Comparison of ENCODE assay signal across 23 cellular contexts in genomic region chr17:81138083-81138482, GRCh38. TPM values are rescaled to one million over a fixed set of nuclear protein-coding genes. Genes with fewer than 3 reads are reported as not detected.
A peak's percentile ranks its signal among the peaks of the same experiment; 100 is the strongest.
DNase-seq lines count a peak whose midpoint lies in the region; ATAC-seq, FAIRE-seq and TF ChIP-seq lines count a peak whose summit lies in the region.
"Had no signal": no experiment of that assay in that cellular context is flagged by ENCODE, and none has a peak within 500 bp of the region (broad histone marks: within the 10 kb centered on the region; RNA-seq: fewer than 3 reads in every experiment).

No MANE protein-coding gene starts in this region.

- H3K4me3 ChIP-seq in endothelial cell of umbilical vein (replicated peaks in 1 of 3; ENCODE audit: insufficient read depth in 1 of 3, low read depth in 1 of 3, low read length in 3 of 3), result no peak overlapping the region
- H3K4me3 ChIP-seq: BLaER1 had no signal

- POLR2A ChIA-PET in endothelial cell of umbilical vein (lab: Charles Lee), result no interaction called here

- peaks cover 0 to 7% (median 0%) of the 10 kb centered on the region in 3 experiments; a peak in 3 of 7 replicates for H3K36me3 Mint-ChIP-seq in H9 (ENCODE audit: insufficient read depth in 1 of 3, low read depth in 3 of 3)
- H3K36me3 Mint-ChIP-seq in T-helper 17 cell (ENCODE audit: low read depth), result no peaks in the 10 kb centered on the region

- H4K5ac ChIP-seq in H9 (ENCODE audit: insufficient read length, low read depth, low read length), result peak overlapping the region; percentile 13

- CTCF ChIA-PET in endothelial cell of umbilical vein (lab: Charles Lee), result no interaction called here

- H3K23ac ChIP-seq in H9 (ENCODE audit: insufficient read length, low read depth, low read length), result no peak overlapping the region

- H3K27me3 Mint-ChIP-seq in H9 (ENCODE audit: low read depth) (peaks cover 1% of the 10 kb centered on the region; the same call in 1 of the 2 replicates), T-helper 17 cell (no peaks in the 10 kb centered on the region)
- H3K27me3 Mint-ChIP-seq: CD4-positive, alpha-beta T cell had no signal

- H3K4me3 Mint-ChIP-seq in H9, result peak overlapping the region in 1 of 2 experiments; percentile 55; a peak in 2 of 5 replicates
- no peak overlapping the region for H3K4me3 Mint-ChIP-seq in T-helper 17 cell
- H3K4me3 Mint-ChIP-seq: CD4-positive, alpha-beta T cell had no signal

- H3T11ph ChIP-seq in H9 (ENCODE audit: low read length), result no peak overlapping the region

- TF ChIP-seq CTCF in H9 (conservative IDR thresholded peaks at IDR 0.05) (no peak), endothelial cell of umbilical vein (IDR thresholded peaks at IDR 0.05; ENCODE audit: extremely low read depth in 1 of 2, insufficient read depth in 1 of 2, low read depth in 1 of 2, low read length in 2 of 2) (no peak)

- H3K4ac ChIP-seq in H9 (ENCODE audit: low read depth, low read length), result no peak overlapping the region

- intact Hi-C loops in endothelial cell of umbilical vein (cut with micrococcal nuclease), result no loop called here

- no peaks in the 10 kb centered on the region for H3K23me2 ChIP-seq in H9 (ENCODE audit: insufficient read length, low read depth, low read length, poor library complexity, severe bottlenecking)

- no peak overlapping the region for H3K27ac ChIP-seq in H9 (ENCODE audit: insufficient read length, low read depth, low read length)
- no peak overlapping the region for H3K27ac ChIP-seq in endothelial cell of umbilical vein (ENCODE audit: insufficient read depth, low read depth, low read length)
- H3K27ac ChIP-seq: BLaER1, KMS-11 had no signal

- H2AK5ac ChIP-seq in H9 (ENCODE audit: insufficient read length, low read length), result no peak overlapping the region

- H3K9me3 Mint-ChIP-seq in H9, result peaks cover 15 to 17% of the 10 kb centered on the region in 2 experiments
- H3K9me3 Mint-ChIP-seq: CD4-positive, alpha-beta T cell had no signal

- H3K4me1 ChIP-seq in H9 (ENCODE audit: insufficient read depth, low read length), result no peaks in the 10 kb centered on the region
- H3K4me1 ChIP-seq in endothelial cell of umbilical vein (ENCODE audit: control insufficient read depth, extremely low read depth, insufficient read depth, low read length), result no peaks in the 10 kb centered on the region

- no peaks in the 10 kb centered on the region for H3K9me1 ChIP-seq in endothelial cell of umbilical vein (replicated peaks; ENCODE audit: control insufficient read depth, extremely low read depth, insufficient read depth, low read length)

- H4K91ac ChIP-seq in H9 (ENCODE audit: insufficient read length, low read depth, low read length), result no peak overlapping the region

- H3K9ac ChIP-seq in H9 (ENCODE audit: extremely low read depth, insufficient read length, low read length) (no peak overlapping the region), endothelial cell of umbilical vein (replicated peaks; ENCODE audit: extremely low read depth, insufficient read depth, low read length) (no peak overlapping the region)
- H3K9ac ChIP-seq: BLaER1, KMS-11, SK-N-SH had no signal

- WGBS in H9 (ENCODE audit: extremely low coverage, insufficient read length, low lambda C conversion rate), result no CpG with 5 or more reads among the region's 15 CpGs

- H4K8ac ChIP-seq in H9 (replicated peaks; ENCODE audit: insufficient read length, low read depth, low read length), result peak overlapping the region; percentile 16

- no peak for TF ChIP-seq POLR2A in endothelial cell of umbilical vein (IDR thresholded peaks at IDR 0.05; ENCODE audit: low read depth, low read length)
- TF ChIP-seq POLR2A in erythroblast (IDR thresholded peaks at IDR 0.05; ENCODE audit: low read length), result no peak

- H3K27ac Mint-ChIP-seq in H9 (peak overlapping the region in 1 of 3 experiments; percentile 14; a peak in 2 of 7 replicates), T-helper 17 cell (peak overlapping the region; percentile 41)
- H3K27ac Mint-ChIP-seq: CD4-positive, alpha-beta T cell had no signal

- H2AFZ ChIP-seq in H9 (ENCODE audit: low read length), result no peak overlapping the region
- H2AFZ ChIP-seq in endothelial cell of umbilical vein (ENCODE audit: low read depth, low read length), result no peak overlapping the region

- DNase-seq in H9, result no peak
- DNase-seq in T-helper 17 cell, result no peak
- DNase-seq in endothelial cell of umbilical vein (ENCODE audit: low read depth, low spot score), result no peak
- no peak for DNase-seq in urothelium cell line (ENCODE audit: low spot score)
- no peak for DNase-seq in erythroblast (lab: John Stamatoyannopoulos, UW)
- DNase-seq in NCI-H748 treated with DMSO at 0.1 percent for 48 hours (lab: John Stamatoyannopoulos, UW), result no peak
- DNase-seq: CD4-positive, alpha-beta T cell; COR-L47; DMS 273 treated with DMSO at 0.1 percent for 48 hours; DMS79 treated with DMSO at 0.1 percent for 48 hours; GOT3; NCI-H1092 treated with DMSO at 0.1 percent for 48 hours; NCI-H1436 treated with DMSO at 0.1 percent for 48 hours; NCI-H2029; NCI-H2227 treated with DMSO at 0.1 percent for 48 hours; NCI-H510A; SIG-M5; SK-N-SH had no signal

- no peak overlapping the region for H2BK20ac ChIP-seq in H9 (ENCODE audit: low read depth, low read length, poor library complexity, severe bottlenecking)

- H2BK120ac ChIP-seq in H9 (ENCODE audit: low read depth, low read length, poor library complexity, severe bottlenecking), result no peak overlapping the region

- H3K27me3 ChIP-seq in H9 (ENCODE audit: insufficient read depth, low read length), result no peaks in the 10 kb centered on the region
- no peaks in the 10 kb centered on the region for H3K27me3 ChIP-seq in endothelial cell of umbilical vein (ENCODE audit: control insufficient read depth in 2 of 2, insufficient read depth in 2 of 2, low read length in 2 of 2)
- H3K27me3 ChIP-seq: BLaER1 had no signal

- dilution Hi-C loops in endothelial cell of umbilical vein (cut with MboI; ENCODE audit: extremely low pct_ligation_motif_present, low sequenced_read_pairs), result no loop called here

- no peak overlapping the region for H2BK5ac ChIP-seq in H9 (ENCODE audit: insufficient read length, low read length)

- no peak overlapping the region for H3K56ac ChIP-seq in H9 (ENCODE audit: insufficient read length, low read depth, low read length)

- H4K20me1 ChIP-seq in H9 (ENCODE audit: control insufficient read depth, insufficient read depth, insufficient read length), result no peaks in the 10 kb centered on the region
- H4K20me1 ChIP-seq in endothelial cell of umbilical vein (replicated peaks; ENCODE audit: control insufficient read depth, extremely low read depth, insufficient read depth, low read length), result no peaks in the 10 kb centered on the region

- no peaks in the 10 kb centered on the region for H3K79me1 ChIP-seq in H9 (ENCODE audit: insufficient read depth, low read depth, low read length, poor library complexity, severe bottlenecking)

- H2BK12ac ChIP-seq in H9 (ENCODE audit: insufficient read length, low read depth, low read length), result no peak overlapping the region

- no peak overlapping the region for H2BK15ac ChIP-seq in H9 (ENCODE audit: low read depth, low read length)

- no peak overlapping the region for H3K18ac ChIP-seq in H9 (ENCODE audit: insufficient read length, low read depth, low read length)

- H3K79me2 ChIP-seq in H9 (ENCODE audit: insufficient read depth, low read length) (no peaks in the 10 kb centered on the region), endothelial cell of umbilical vein (ENCODE audit: control insufficient read depth, insufficient read depth, low read length) (no peaks in the 10 kb centered on the region)

- H3K14ac ChIP-seq in H9 (ENCODE audit: insufficient read depth, low read length), result no peak overlapping the region

- BruUV-seq in endothelial cell of umbilical vein (replicated peaks; lab: Mats Ljungman, UMichigan), result no TSS peak

- ATAC-seq in T-helper 17 cell (no peak), GM21423 (IDR thresholded peaks at IDR 0.05; ENCODE audit: unreplicated experiment) (no peak)
- ATAC-seq: Panc1 had no signal

- no peak for FAIRE-seq in endothelial cell of umbilical vein (lab: Jason Lieb, UNC)
- FAIRE-seq in urothelium cell line (lab: Jason Lieb, UNC), result peak; percentile 99
- FAIRE-seq: GM12892 had no signal

- H3K4me2 ChIP-seq in H9 (ENCODE audit: insufficient read depth, insufficient read length, low read length) (no peak overlapping the region), endothelial cell of umbilical vein (ENCODE audit: insufficient read depth, low read length) (no peak overlapping the region)
- H3K4me2 ChIP-seq: BLaER1, KMS-11, SK-N-SH had no signal

- H3K9me3 ChIP-seq in H9 (ENCODE audit: control insufficient read depth, low read depth, low read length) (no peaks in the 10 kb centered on the region), T-helper 17 cell (ENCODE audit: control insufficient read depth, low read length, poor library complexity, severe bottlenecking) (no peaks in the 10 kb centered on the region), endothelial cell of umbilical vein (replicated peaks; ENCODE audit: control insufficient read depth, insufficient read depth, low read length) (no peaks in the 10 kb centered on the region)
- H3K9me3 ChIP-seq: BLaER1, SK-N-SH had no signal

- H3K4me1 Mint-ChIP-seq in H9 (peaks cover 0 to 8% of the 10 kb centered on the region in 2 experiments; a peak in 2 of 4 replicates), T-helper 17 cell (no peaks in the 10 kb centered on the region)

- H3K36me3 ChIP-seq in endothelial cell of umbilical vein (ENCODE audit: control insufficient read depth in 2 of 2, extremely low read depth in 1 of 2, insufficient read depth in 2 of 2, low read length in 2 of 2), result no peaks in the 10 kb centered on the region
- H3K36me3 ChIP-seq: BLaER1 had no signal

RNA-seq across cellular contexts. Expression of gene PVALEF, which starts 27.2 kb away (rescaled TPM):
- total RNA-seq in H9 (2021) (not detected in 2 replicates), T-helper 17 cell (not detected), endothelial cell of umbilical vein (not detected in 2 replicates)
- polyA plus RNA-seq in endothelial cell of umbilical vein, result not detected in 2 replicates
- not detected in 2 replicates for polyA plus RNA-seq in endothelial cell of umbilical vein (2011; cell fraction: cytosol; rRNA removed)
- not detected in 2 replicates for polyA plus RNA-seq in endothelial cell of umbilical vein (2011; cell fraction: nucleus; rRNA removed)
- not detected in 2 replicates for polyA plus RNA-seq in endothelial cell of umbilical vein (2012)
- not detected in 2 replicates for polyA minus RNA-seq in endothelial cell of umbilical vein
- not detected for polyA minus RNA-seq in endothelial cell of umbilical vein (2011; cell fraction: cytosol; rRNA and poly(A)+ RNA removed)
- not detected in 2 replicates for polyA minus RNA-seq in endothelial cell of umbilical vein (2011; cell fraction: nucleus; rRNA and poly(A)+ RNA removed)
- total RNA-seq: CD4-positive, alpha-beta T cell had no signal
- polyA plus RNA-seq: SK-N-SH had no signal

RNA-seq across cellular contexts. Expression of gene AATK, which starts 27.9 kb away (rescaled TPM):
- total RNA-seq in H9 (2021), result 2.3 and 2.4 TPM in 2 replicates
- 1 to 10 TPM; 1.9 to 2.2 TPM for total RNA-seq in T-helper 17 cell
- 1.00 and 1.5 TPM in 2 replicates for total RNA-seq in endothelial cell of umbilical vein
- 0.69 and 0.94 TPM in 2 replicates for polyA plus RNA-seq in endothelial cell of umbilical vein
- 0.17 and 0.45 TPM in 2 replicates for polyA plus RNA-seq in endothelial cell of umbilical vein (2011; cell fraction: cytosol; rRNA removed)
- 0.59 and 1.1 TPM in 2 replicates for polyA plus RNA-seq in endothelial cell of umbilical vein (2011; cell fraction: nucleus; rRNA removed)
- polyA plus RNA-seq in endothelial cell of umbilical vein (2012), result 0.90 and 2.0 TPM in 2 replicates
- 0.21 and 0.24 TPM in 2 replicates for polyA minus RNA-seq in endothelial cell of umbilical vein
- polyA minus RNA-seq in endothelial cell of umbilical vein (2011; cell fraction: cytosol; rRNA and poly(A)+ RNA removed), result 45.0 TPM
- 0.72 and 1.2 TPM in 2 replicates for polyA minus RNA-seq in endothelial cell of umbilical vein (2011; cell fraction: nucleus; rRNA and poly(A)+ RNA removed)
